Comparison of ENCODE assay signal across 8 cellular contexts in the genomic region with DNA sequence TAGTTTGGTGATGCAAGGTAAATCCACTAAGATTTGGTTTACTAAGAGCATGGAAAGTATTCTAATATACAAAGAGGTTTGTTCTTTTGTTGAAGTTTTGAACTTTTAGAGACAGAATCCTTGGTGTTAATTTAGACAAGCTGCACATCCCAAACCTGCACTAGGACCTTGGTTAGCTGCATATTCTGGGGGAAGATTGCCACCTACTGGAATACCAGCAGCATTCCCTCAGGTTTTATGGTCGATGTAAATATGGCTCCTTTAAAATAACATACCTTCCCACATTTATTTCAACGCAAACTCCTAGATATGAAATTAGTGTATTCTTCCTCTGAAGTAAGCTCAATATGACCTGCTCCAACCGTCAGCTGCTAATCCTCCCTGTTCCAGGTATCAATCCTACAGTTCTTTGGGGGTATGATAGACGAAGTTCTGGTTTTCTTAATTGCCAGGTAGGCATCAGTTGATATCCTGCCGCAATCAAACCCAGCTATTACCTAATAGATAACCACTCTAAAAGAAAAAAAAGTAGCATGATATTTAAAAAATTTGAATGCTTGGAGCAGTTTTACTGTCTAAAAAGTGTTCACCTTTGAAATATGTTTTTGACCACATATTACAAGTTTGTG.
DNase-seq lines count a peak whose midpoint lies in the region; ATAC-seq and TF ChIP-seq lines count a peak whose summit lies in the region.

No MANE protein-coding gene starts in this region.

- H3K27ac ChIP-seq in Peyer's patch (no peak overlapping the region), sigmoid colon (no peak overlapping the region)

- H3K27me3 ChIP-seq in Peyer's patch: no peaks in the 10 kb centered on the region
- H3K27me3 ChIP-seq in sigmoid colon: no peaks in the 10 kb centered on the region

- CTCF ChIA-PET in activated CD8-positive, alpha-beta T cell treated with anti-CD3 and anti-CD28 coated beads for 36 hours (lab: Charles Lee): interaction anchor here (0.8 kb wide), 1 partner anchor 1044 kb away, joined by 4 read pairs; no protein-coding TSS in a partner anchor
- CTCF ChIA-PET in activated CD8-positive, alpha-beta T cell treated with anti-CD3 and anti-CD28 coated beads, Interleukin-2, amount 10 ng/mL, durations not matched to agents 7 days and 5 days (lab: Charles Lee): no interaction called here

- no peaks in the 10 kb centered on the region for H3K9me3 Mint-ChIP-seq in activated CD8-positive, alpha-beta T cell treated with anti-CD3 and anti-CD28 coated beads for 36 hours
- no peaks in the 10 kb centered on the region for H3K9me3 Mint-ChIP-seq in activated CD8-positive, alpha-beta T cell treated with anti-CD3 and anti-CD28 coated beads, Interleukin-2, amount 10 ng/mL, durations not matched to agents 7 days and 5 days (ENCODE audit: insufficient read depth)
- peaks cover 2 to 10% (median 3%) of the 10 kb centered on the region in 6 donors for H3K9me3 Mint-ChIP-seq in immature natural killer cell

- H3K4me1 ChIP-seq in Peyer's patch (no peaks in the 10 kb centered on the region), sigmoid colon (no peaks in the 10 kb centered on the region)

- intact Hi-C loops in activated CD8-positive, alpha-beta T cell treated with anti-CD3 and anti-CD28 coated beads for 36 hours (cut with micrococcal nuclease): loop anchor here (5.0 kb wide), 1 partner anchor 1045 kb away; no protein-coding TSS in a partner anchor
- intact Hi-C loops in sigmoid colon (cut with DNase I): loop anchor here (5.0 kb wide), 1 partner anchor 1045 kb away; no protein-coding TSS in a partner anchor

- no peaks in the 10 kb centered on the region for H3K27me3 Mint-ChIP-seq in activated CD8-positive, alpha-beta T cell treated with anti-CD3 and anti-CD28 coated beads for 36 hours
- H3K27me3 Mint-ChIP-seq in activated CD8-positive, alpha-beta T cell treated with anti-CD3 and anti-CD28 coated beads, Interleukin-2, amount 10 ng/mL, durations not matched to agents 7 days and 5 days (ENCODE audit: low read depth): no peaks in the 10 kb centered on the region
- H3K27me3 Mint-ChIP-seq in immature natural killer cell (ENCODE audit: low read depth in 3 of 3): peaks cover 0 to 2% (median 1%) of the 10 kb centered on the region in 3 donors

- H3K4me3 Mint-ChIP-seq in activated CD8-positive, alpha-beta T cell treated with anti-CD3 and anti-CD28 coated beads for 36 hours: no peak overlapping the region
- no peak overlapping the region for H3K4me3 Mint-ChIP-seq in activated CD8-positive, alpha-beta T cell treated with anti-CD3 and anti-CD28 coated beads, Interleukin-2, amount 10 ng/mL, durations not matched to agents 7 days and 5 days
- no peak overlapping the region for H3K4me3 Mint-ChIP-seq in immature natural killer cell

- H3K9me3 ChIP-seq in Peyer's patch (no peaks in the 10 kb centered on the region), sigmoid colon (no peaks in the 10 kb centered on the region)

- H3K36me3 Mint-ChIP-seq in activated CD8-positive, alpha-beta T cell treated with anti-CD3 and anti-CD28 coated beads for 36 hours (ENCODE audit: low read depth): no peaks in the 10 kb centered on the region
- no peaks in the 10 kb centered on the region for H3K36me3 Mint-ChIP-seq in activated CD8-positive, alpha-beta T cell treated with anti-CD3 and anti-CD28 coated beads, Interleukin-2, amount 10 ng/mL, durations not matched to agents 7 days and 5 days (ENCODE audit: low read depth)
- no peaks in the 10 kb centered on the region for H3K36me3 Mint-ChIP-seq in immature natural killer cell

- 18 to 30% methylated on average over 5 of the region's 5 CpGs for WGBS in sigmoid colon, 2 donors

- H3K36me3 ChIP-seq in Peyer's patch (no peaks in the 10 kb centered on the region), sigmoid colon (no peaks in the 10 kb centered on the region)

- no peak for TF ChIP-seq EP300 in sigmoid colon (IDR thresholded peaks at IDR 0.05)

- TF ChIP-seq CTCF in activated CD8-positive, alpha-beta T cell treated with anti-CD3 and anti-CD28 coated beads for 36 hours (IDR thresholded peaks at IDR 0.05): peak; percentile 15
- TF ChIP-seq CTCF in Peyer's patch (IDR thresholded peaks at IDR 0.05): peak in 4 of 6 experiments; percentile 28 to 73 (median 64)
- TF ChIP-seq CTCF in fibroblast of mammary gland (conservative IDR thresholded peaks at IDR 0.05; ENCODE audit: control insufficient read depth, insufficient read depth, low read depth, low read length): peak; percentile 69
- TF ChIP-seq CTCF in sigmoid colon (IDR thresholded peaks at IDR 0.05): peak in 3 of 4 experiments; percentile 27 to 48 (median 36)

- no peaks in the 10 kb centered on the region for H3K4me1 Mint-ChIP-seq in activated CD8-positive, alpha-beta T cell treated with anti-CD3 and anti-CD28 coated beads for 36 hours (ENCODE audit: low read depth)
- no peaks in the 10 kb centered on the region for H3K4me1 Mint-ChIP-seq in activated CD8-positive, alpha-beta T cell treated with anti-CD3 and anti-CD28 coated beads, Interleukin-2, amount 10 ng/mL, durations not matched to agents 7 days and 5 days (ENCODE audit: low read depth)
- no peaks in the 10 kb centered on the region for H3K4me1 Mint-ChIP-seq in immature natural killer cell

- POLR2A ChIA-PET in activated CD8-positive, alpha-beta T cell treated with anti-CD3 and anti-CD28 coated beads for 36 hours (lab: Charles Lee): no interaction called here
- POLR2A ChIA-PET in activated CD8-positive, alpha-beta T cell treated with anti-CD3 and anti-CD28 coated beads, Interleukin-2, amount 10 ng/mL, durations not matched to agents 7 days and 5 days (lab: Charles Lee): no interaction called here

- ATAC-seq in activated CD8-positive, alpha-beta T cell treated with anti-CD3 and anti-CD28 coated beads for 36 hours: no peak
- ATAC-seq in activated CD8-positive, alpha-beta T cell treated with anti-CD3 and anti-CD28 coated beads, Interleukin-2, amount 10 ng/mL, durations not matched to agents 7 days and 5 days: no peak
- no peak for ATAC-seq in GM21717 (IDR thresholded peaks at IDR 0.05; ENCODE audit: unreplicated experiment)

- H3K4me3 ChIP-seq in Peyer's patch (no peak overlapping the region), fibroblast of mammary gland (ENCODE audit: control insufficient read depth, low read depth, low read length) (no peak overlapping the region), sigmoid colon (no peak overlapping the region)

- no peak for DNase-seq in activated CD8-positive, alpha-beta T cell treated with anti-CD3 and anti-CD28 coated beads for 36 hours
- DNase-seq in activated CD8-positive, alpha-beta T cell treated with anti-CD3 and anti-CD28 coated beads, Interleukin-2, amount 10 ng/mL, durations not matched to agents 7 days and 5 days: no peak
- DNase-seq in Kasumi-1 (lab: John Stamatoyannopoulos, UW) (peak; percentile 46 to 73), Peyer's patch (no peak), fibroblast of mammary gland (ENCODE audit: low read depth) (peak; percentile 48), sigmoid colon (no peak), immature natural killer cell (no peak)

- H3K27ac Mint-ChIP-seq in activated CD8-positive, alpha-beta T cell treated with anti-CD3 and anti-CD28 coated beads for 36 hours: no peak overlapping the region
- no peak overlapping the region for H3K27ac Mint-ChIP-seq in activated CD8-positive, alpha-beta T cell treated with anti-CD3 and anti-CD28 coated beads, Interleukin-2, amount 10 ng/mL, durations not matched to agents 7 days and 5 days
- H3K27ac Mint-ChIP-seq in immature natural killer cell: no peak overlapping the region

- TF ChIP-seq POLR2A in Peyer's patch (IDR thresholded peaks at IDR 0.05): no peak
- no peak for TF ChIP-seq POLR2A in sigmoid colon (IDR thresholded peaks at IDR 0.05)

Comparison
In these comparisons a context has a peak if more than half of its experiments do, and no peak if none do; other contexts are left out.
1. DNase-seq: peak in Kasumi-1 (2 of 2) and fibroblast of mammary gland (single experiment); none in activated CD8-positive, alpha-beta T cell treated with anti-CD3 and anti-CD28 coated beads for 36 hours (single experiment), activated CD8-positive, alpha-beta T cell treated with anti-CD3 and anti-CD28 coated beads, Interleukin-2, amount 10 ng/mL, durations not matched to agents 7 days and 5 days (single experiment), Peyer's patch (0 of 3), sigmoid colon (single experiment) and immature natural killer cell (0 of 3).
2. CTCF ChIP-seq: peak in every context shown above with its lines; median percentile 69 in fibroblast of mammary gland; 64 in Peyer's patch; 36 in sigmoid colon; 15 in activated CD8-positive, alpha-beta T cell treated with anti-CD3 and anti-CD28 coated beads for 36 hours.